16 cellular contexts compared by ENCODE assay signal in the genomic region with DNA sequence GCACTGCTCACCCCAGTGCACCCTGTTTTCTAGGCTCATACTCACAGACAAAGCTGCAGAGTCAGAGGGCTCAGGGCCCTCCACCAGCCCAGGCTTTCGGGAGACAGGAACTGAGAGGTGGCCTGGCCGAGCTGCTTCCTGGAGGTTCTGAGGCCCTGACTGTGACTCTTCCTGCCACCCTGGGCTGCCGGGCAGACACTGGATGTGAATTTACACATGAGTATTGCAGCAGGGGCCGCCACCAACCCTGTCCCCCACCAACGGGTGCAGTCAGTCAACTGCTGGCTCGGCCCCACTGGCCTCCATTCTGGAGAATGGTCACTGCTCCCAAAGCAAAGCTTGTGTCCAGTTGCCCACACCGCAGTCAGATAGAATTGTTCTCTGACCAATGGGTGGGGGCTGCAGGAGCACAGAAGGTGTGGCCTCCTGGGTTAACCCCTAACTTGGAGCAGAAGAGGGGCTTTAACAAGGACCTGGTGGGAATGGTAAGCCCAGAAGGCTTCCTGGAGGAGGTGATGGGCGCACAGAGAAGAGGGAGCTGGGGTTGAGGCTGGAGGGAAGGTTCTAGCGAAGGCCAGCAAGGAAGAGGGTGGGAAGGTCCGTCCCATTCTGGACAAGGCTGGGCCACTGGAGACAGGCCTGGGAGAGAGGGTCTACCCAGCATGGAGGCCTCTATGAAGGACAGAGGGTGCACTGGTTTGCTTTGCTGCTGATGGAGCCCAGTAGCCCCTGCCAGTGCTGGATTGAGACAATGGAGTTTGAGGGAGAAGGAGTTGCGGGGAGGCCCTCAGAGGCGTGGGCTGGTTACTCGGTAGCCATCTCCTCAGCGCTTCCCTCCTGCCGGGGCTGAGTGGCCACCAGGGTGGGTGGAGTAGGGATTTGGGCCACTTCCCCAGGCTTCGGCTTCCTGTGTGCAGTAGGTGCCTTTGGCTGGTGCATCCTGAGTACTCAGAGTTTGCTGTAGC.
DNase-seq lines count a peak whose midpoint lies in the region; ATAC-seq and TF ChIP-seq lines count a peak whose summit lies in the region.
"Had no signal": no experiment of that assay in that cellular context is flagged by ENCODE, and none has a peak within 500 bp of the region (broad histone marks: within the 10 kb centered on the region; RNA-seq: fewer than 3 reads in every experiment).

No MANE protein-coding gene starts in this region.

- H3K4me1 ChIP-seq in right cardiac atrium (ENCODE audit: control insufficient read depth, insufficient read depth, low read length) (no peaks in the 10 kb centered on the region), lower lobe of right lung (no peaks in the 10 kb centered on the region)

- H3K36me3 ChIP-seq in lower lobe of right lung (no peaks in the 10 kb centered on the region), MG63 (no peaks in the 10 kb centered on the region)

- DNase-seq in cardiac septum (ENCODE audit: low spot score) = peak; percentile 60
- no peak for DNase-seq in right cardiac atrium
- DNase-seq in RPMI8226 = peak; percentile 13
- DNase-seq in lower lobe of right lung = peak; percentile 38
- DNase-seq in ureter (ENCODE audit: low spot score) = peak; percentile 39
- DNase-seq in midbrain (lab: John Stamatoyannopoulos, UW) = no peak
- no peak for DNase-seq in MG63
- DNase-seq in C1 segment of cervical spinal cord (lab: John Stamatoyannopoulos, UW) = no peak
- DNase-seq: activated naive CD4-positive, alpha-beta T cell; GDM1; NCI-H1930; NCI-H524; OCI-M1 had no signal

- ATAC-seq in right cardiac atrium (no peak), lower lobe of right lung (no peak)
- ATAC-seq: esophagus mucosa, HCT116 had no signal

- H3K4me3 ChIP-seq in right cardiac atrium (ENCODE audit: low read length) (no peak overlapping the region), lower lobe of right lung (no peak overlapping the region), MG63 (no peak overlapping the region)
- H3K4me3 ChIP-seq: SK-N-MC had no signal

- H3K27ac ChIP-seq in right cardiac atrium (ENCODE audit: low read length) (no peak overlapping the region), lower lobe of right lung (no peak overlapping the region)
- H3K27ac ChIP-seq: SK-N-MC had no signal

- H3K9me3 ChIP-seq in right cardiac atrium (ENCODE audit: control insufficient read depth, low read length) (no peaks in the 10 kb centered on the region), lower lobe of right lung (no peaks in the 10 kb centered on the region), MG63 (no peaks in the 10 kb centered on the region)

- no peaks in the 10 kb centered on the region for H3K27me3 ChIP-seq in right cardiac atrium (ENCODE audit: control insufficient read depth, insufficient read depth)
- peaks cover 32% of the 10 kb centered on the region for H3K27me3 ChIP-seq in lower lobe of right lung (ENCODE audit: low read depth)
- no peaks in the 10 kb centered on the region for H3K27me3 ChIP-seq in MG63

- intact Hi-C loops in cardiac septum (cut with DNase I) (no loop called here), right cardiac atrium (cut with DNase I) (no loop called here), lower lobe of right lung (cut with DNase I) (no loop called here)

- WGBS in right cardiac atrium = 68% methylated on average over 16 of the region's 16 CpGs

- TF ChIP-seq CTCF in lower lobe of right lung (IDR thresholded peaks at IDR 0.05) = no peak

Comparison
In these comparisons a context has a peak if more than half of its experiments do, and no peak if none do; other contexts are left out.
1. DNase-seq: peak in cardiac septum (single experiment), RPMI8226 (single experiment), lower lobe of right lung (single experiment) and ureter (single experiment); none in right cardiac atrium (0 of 3), midbrain (single experiment), MG63 (single experiment) and C1 segment of cervical spinal cord (0 of 14).